ENCODE assay signal across 8 cellular contexts in genomic region chr22:33920927-33921575, GRCh38. TPM values are rescaled to one million over a fixed set of nuclear protein-coding genes. Genes with fewer than 3 reads are reported as not detected.
A peak's percentile ranks its signal among the peaks of the same experiment; 100 is the strongest.
DNase-seq lines count a peak whose midpoint lies in the region; ATAC-seq and TF ChIP-seq lines count a peak whose summit lies in the region.

No MANE protein-coding gene starts in this region.

- no peaks in the 10 kb centered on the region for H3K9me3 ChIP-seq in BLaER1
- H3K9me3 ChIP-seq in mesodermal cell (ENCODE audit: control insufficient read depth, low read length), result no peaks in the 10 kb centered on the region

- H3K4me1 Mint-ChIP-seq in endothelial cell (ENCODE audit: unreplicated experiment), result peaks cover 27% of the 10 kb centered on the region

- peaks cover 6% of the 10 kb centered on the region; the same call in 1 of the 2 replicates for H3K27me3 ChIP-seq in BLaER1

- H4K20me1 ChIP-seq in BLaER1, result peaks cover 41% of the 10 kb centered on the region

- peaks cover 8% of the 10 kb centered on the region for H3K36me3 Mint-ChIP-seq in endothelial cell (ENCODE audit: low read depth, unreplicated experiment)

- H3K27ac ChIP-seq in BLaER1 (peak overlapping the region; percentile 59), mesodermal cell (ENCODE audit: low read depth, low read length, severe bottlenecking) (peak overlapping the region; percentile 58)

- H3K27ac Mint-ChIP-seq in endothelial cell (ENCODE audit: unreplicated experiment), result no peak overlapping the region

- peaks cover 10% of the 10 kb centered on the region for H3K27me3 Mint-ChIP-seq in endothelial cell (ENCODE audit: unreplicated experiment)

- H3K4me3 ChIP-seq in BLaER1, result peak overlapping the region; percentile 89
- H3K4me3 ChIP-seq in mesodermal cell (ENCODE audit: extremely low read depth, insufficient read depth, low read length, poor library complexity, severe bottlenecking), result peak overlapping the region; percentile 64

- peak overlapping the region; percentile 99 for H3K4me2 ChIP-seq in BLaER1

- peak; percentile 65 for ATAC-seq in GM19395 (IDR thresholded peaks at IDR 0.05; ENCODE audit: unreplicated experiment)
- ATAC-seq in HG03520 (IDR thresholded peaks at IDR 0.05; ENCODE audit: unreplicated experiment), result peak; percentile 60

- no peak for TF ChIP-seq CTCF in endothelial cell (IDR thresholded peaks at IDR 0.05; ENCODE audit: unreplicated experiment)

- H3K4me3 Mint-ChIP-seq in endothelial cell (ENCODE audit: unreplicated experiment), result peak overlapping the region; percentile 96

- DNase-seq in NCI-H82 (lab: John Stamatoyannopoulos, UW) (peak; percentile 97), endothelial cell (ENCODE audit: low spot score) (peak; percentile 100)
- peak; percentile 95 for DNase-seq in activated CD8-positive, alpha-beta memory T cell treated with anti-CD3 and anti-CD28 coated beads, Interleukin-2, amount 50 U/mL, for 48 hours
- peak; percentile 65 for DNase-seq in stimulated activated CD8-positive, alpha-beta memory T cell treated with anti-CD3 and anti-CD28 coated beads, Interleukin-12 subunit alpha, Interleukin-12 subunit beta, amount 100 ng/mL, for 4 hours (ENCODE audit: low read depth)

- H3K36me3 ChIP-seq in BLaER1 (no peaks in the 10 kb centered on the region), mesodermal cell (ENCODE audit: control insufficient read depth, insufficient read depth, low read length) (no peaks in the 10 kb centered on the region)

- peak overlapping the region; percentile 82 for H3K9ac ChIP-seq in BLaER1

- peaks cover 40% of the 10 kb centered on the region for H3K4me1 ChIP-seq in BLaER1
- peaks cover 12% of the 10 kb centered on the region for H3K4me1 ChIP-seq in mesodermal cell (ENCODE audit: control insufficient read depth, insufficient read depth, low read length, poor library complexity, severe bottlenecking)

- no peaks in the 10 kb centered on the region for H3K9me3 Mint-ChIP-seq in endothelial cell (ENCODE audit: unreplicated experiment)

- WGBS in mesodermal cell (ENCODE audit: insufficient coverage in 2 of 2), 2 experiments, result 0% methylated on average over 51 to 52 of the region's 72 CpGs

RNA-seq across cellular contexts. Expression of gene LARGE1, which starts 0.8 kb away (rescaled TPM):
- 25.4 TPM for total RNA-seq in endothelial cell (ENCODE audit: unreplicated experiment)
- polyA plus RNA-seq in mesodermal cell (2013, experiment 1 of 2), result 25.3 TPM
- 21.7 TPM for polyA plus RNA-seq in mesodermal cell (2013, experiment 2 of 2)

Comparison
In these comparisons a context has a peak if more than half of its experiments do, and no peak if none do; other contexts are left out.
1. Peak in every context shown above with its lines: DNase-seq, ATAC-seq, H3K4me3 ChIP-seq and H3K27ac ChIP-seq.